ENCODE assay signal across 8 cellular contexts in the genomic region with DNA sequence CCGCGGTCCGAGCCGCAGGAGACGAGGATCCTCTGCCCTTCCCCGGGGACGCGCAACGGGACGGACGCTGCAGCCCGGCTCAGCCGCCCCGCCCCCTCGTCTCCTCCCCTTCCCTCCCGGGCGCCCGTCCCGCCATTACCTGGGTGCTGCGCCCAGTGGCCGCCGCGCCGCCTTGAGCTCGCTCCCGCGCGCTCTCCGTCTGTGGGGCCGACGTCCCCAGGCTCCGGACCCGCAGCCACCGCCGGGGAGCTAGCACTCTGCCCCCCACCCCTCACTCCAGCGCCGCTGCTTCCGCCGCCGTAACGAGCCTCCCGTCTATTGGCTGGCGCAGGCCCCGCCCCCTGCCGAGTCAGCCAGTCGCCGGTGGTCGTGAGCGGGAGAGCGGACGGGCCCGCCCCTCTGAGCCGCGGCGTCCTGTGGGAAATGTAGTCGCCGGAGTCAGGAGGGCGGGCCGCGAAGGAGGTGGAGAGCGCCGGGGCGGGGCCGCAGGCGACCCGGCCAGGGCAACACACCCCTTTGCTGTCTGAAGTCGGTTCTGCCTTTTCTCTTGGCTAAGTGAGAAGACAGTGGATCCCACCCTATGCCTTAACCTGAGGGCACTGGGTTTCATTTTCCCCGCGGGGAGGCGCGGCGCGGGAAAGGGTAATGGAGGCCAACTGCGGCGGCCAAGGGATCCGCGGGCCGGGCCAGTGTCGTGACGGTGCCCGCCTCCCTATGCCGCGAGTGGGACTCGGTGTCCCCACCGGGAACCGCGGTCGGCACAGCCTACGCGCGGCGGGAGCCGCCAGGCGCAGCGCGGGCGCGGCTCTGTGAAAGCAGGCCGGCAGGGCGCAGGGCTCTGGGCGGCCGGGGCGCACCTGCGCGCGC. TPM values are rescaled to one million over a fixed set of nuclear protein-coding genes. Genes with fewer than 3 reads are reported as not detected.
DNase-seq lines count a peak whose midpoint lies in the region; ATAC-seq and TF ChIP-seq lines count a peak whose summit lies in the region.

TSS of gene SAP130 (minus strand) at position 259 of the 867 bp plus-strand sequence. CDS start 1,767 bp downstream, outside the sequence.

- H3K9me2 ChIP-seq in PC-9 (ENCODE audit: insufficient read depth), result no peaks in the 10 kb centered on the region

- H3K27me3 ChIP-seq in PC-9 (ENCODE audit: insufficient read depth, low read depth), result no peaks in the 10 kb centered on the region

- CTCF ChIA-PET in PC-9 (lab: Charles Lee), result interaction anchor here (0.6 to 0.7 kb wide), 2 partner anchors 63 to 120 kb away, joined by 5 to 6 read pairs; partner anchors contain the start of gene UGGT1

- H3K4me1 ChIP-seq in PC-9 (replicated peaks; ENCODE audit: insufficient read depth), result peaks cover 17% of the 10 kb centered on the region

- H3K79me2 ChIP-seq in PC-9 (ENCODE audit: low read depth), result peaks cover 36% of the 10 kb centered on the region

- peaks cover 20% of the 10 kb centered on the region for H4K20me1 ChIP-seq in PC-9 (ENCODE audit: insufficient read depth)

- in situ Hi-C loops in KBM-7 (cut with MboI; ENCODE audit: low pct_unique_long_range_greater_than_20kb, low sequenced_read_pairs), result no loop called here

- H3K27ac ChIP-seq in PC-9, result peak within 1 kb of the TSS; percentile 28; the same call in 1 of the 2 replicates

- ATAC-seq in GM21723 (IDR thresholded peaks at IDR 0.05; ENCODE audit: unreplicated experiment), result peak; percentile 82

- no peak for TF ChIP-seq CTCF in PC-9 (conservative IDR thresholded peaks at IDR 0.05)
- TF ChIP-seq CTCF in epithelial cell of proximal tubule (conservative IDR thresholded peaks at IDR 0.05; ENCODE audit: low read depth, low read length), result no peak

- peaks cover 8% of the 10 kb centered on the region; the same call in 1 of the 2 replicates for H3K9me3 ChIP-seq in PC-9 (ENCODE audit: insufficient read depth, low read depth)

- BruUV-seq in PC-9 (replicated peaks; lab: Mats Ljungman, UMichigan), result TSS peak; percentile 51

- H3K36me3 ChIP-seq in PC-9 (ENCODE audit: low read depth), result 0 out of 2 replicates have a peak, but pooled peaks cover 4% of the 10 kb centered on the region

- peaks cover 18% of the 10 kb centered on the region for H3F3A ChIP-seq in PC-9 (ENCODE audit: insufficient read depth, low read depth)

- peak within 1 kb of the TSS; percentile 98 for H3K4me3 ChIP-seq in PC-9
- peak within 1 kb of the TSS; percentile 96 for H3K4me3 ChIP-seq in epithelial cell of proximal tubule (ENCODE audit: low read depth, low read length)

- peak within 1 kb of the TSS; percentile 93 for H2AFZ ChIP-seq in PC-9

- DNase-seq in DMS79 (lab: John Stamatoyannopoulos, UW) (peak; percentile 88), KBM-7 (peak; percentile 98), PC-9 (peak; percentile 91 to 99), activated T-cell treated with anti-CD3 and anti-CD28 coated beads for 48 hours (ENCODE audit: low read depth) (peak; percentile 98), epithelial cell of proximal tubule (ENCODE audit: low read depth) (peak; percentile 26), mucosa of gallbladder (ENCODE audit: low spot score) (peak; percentile 98)
- peak; percentile 99 for DNase-seq in stimulated activated CD8-positive, alpha-beta memory T cell treated with anti-CD3 and anti-CD28 coated beads, Interleukin-4, amount 100 ng/mL, for 24 hours (ENCODE audit: low read depth)

- intact Hi-C loops in PC-9 (cut with micrococcal nuclease; ENCODE audit: unreplicated experiment), result loop anchor here (1.0 to 5.0 kb wide), 3 partner anchors 63 to 279 kb away; partner anchors contain the start of genes POLR2D and UGGT1

- H3K4me2 ChIP-seq in PC-9, result peak within 1 kb of the TSS; percentile 90

- POLR2A ChIA-PET in PC-9 (lab: Charles Lee; ENCODE audit: unreplicated experiment), result interaction anchor here (0.7 kb wide), 1 partner anchor 562 kb away, joined by 5 read pairs; no protein-coding TSS in a partner anchor

RNA-seq across cellular contexts. Expression of gene SAP130, which starts in this region (rescaled TPM):
- 27.2 and 33.9 TPM in 2 replicates for total RNA-seq in PC-9 (2021)
- total RNA-seq in epithelial cell of proximal tubule, result 8.8 and 10.8 TPM in 2 replicates
- total RNA-seq in mucosa of gallbladder, result 22.0 TPM

Comparison
In these comparisons a context has a peak if more than half of its experiments do, and no peak if none do; other contexts are left out.
1. Peak in every context shown above with its lines: DNase-seq, ATAC-seq, H3K4me3 ChIP-seq and H3K27ac ChIP-seq.
2. DNase-seq: peak in every context shown above with its lines; median percentile 99 in stimulated activated CD8-positive, alpha-beta memory T cell treated with anti-CD3 and anti-CD28 coated beads, Interleukin-4, amount 100 ng/mL, for 24 hours; 98 in KBM-7; 98 in activated T-cell treated with anti-CD3 and anti-CD28 coated beads for 48 hours; 98 in mucosa of gallbladder; 95 in PC-9; 88 in DMS79; 26 in epithelial cell of proximal tubule.